In the genomic region with DNA sequence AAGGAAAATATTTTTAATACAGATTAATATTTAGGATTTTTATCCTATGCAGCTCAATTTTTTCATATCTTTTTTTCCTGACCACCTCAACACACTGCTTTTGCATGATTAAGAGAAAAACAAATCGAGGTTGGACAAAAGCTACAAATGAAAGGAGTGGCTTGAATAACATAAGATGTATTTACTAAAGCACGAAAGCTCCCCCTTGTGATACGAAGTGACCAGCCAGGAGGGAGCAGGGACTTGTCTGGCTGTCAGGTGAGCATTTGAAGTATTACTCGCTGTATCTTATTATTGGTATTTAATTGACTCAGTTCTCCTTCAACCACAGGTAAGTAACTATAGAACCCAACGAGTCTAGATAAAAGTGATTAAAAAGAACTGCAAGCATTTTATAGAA, we compare ENCODE assay signal across 10 cellular contexts.
DNase-seq lines count a peak whose midpoint lies in the region; ATAC-seq and TF ChIP-seq lines count a peak whose summit lies in the region.
"Had no signal": no experiment of that assay in that cellular context is flagged by ENCODE, and none has a peak within 500 bp of the region (broad histone marks: within the 10 kb centered on the region; RNA-seq: fewer than 3 reads in every experiment).

No MANE protein-coding gene starts in this region.

- H3K4me1 Mint-ChIP-seq in brain: peaks cover 4% of the 10 kb centered on the region
- no peaks in the 10 kb centered on the region for H3K4me1 Mint-ChIP-seq in type B pancreatic cell (ENCODE audit: unreplicated experiment)

- ATAC-seq in upper lobe of right lung: no peak

- TF ChIP-seq POLR2A in breast epithelium (IDR thresholded peaks at IDR 0.05): no peak

- in situ Hi-C loops in T47D (cut with HindIII; ENCODE audit: low pct_unique_long_range_greater_than_20kb, low sequenced_read_pairs): no loop called here

- H3K9me3 Mint-ChIP-seq in brain (peaks cover 0 to 2% (median 0%) of the 10 kb centered on the region in 5 experiments), type B pancreatic cell (no peaks in the 10 kb centered on the region)
- H3K9me3 Mint-ChIP-seq: mesothelial cell of epicardium had no signal

- no peak overlapping the region for H3K4me3 ChIP-seq in breast epithelium
- H3K4me3 ChIP-seq in upper lobe of right lung: no peak overlapping the region

- no peak overlapping the region for H3K27ac Mint-ChIP-seq in brain
- H3K27ac Mint-ChIP-seq in type B pancreatic cell: no peak overlapping the region
- H3K27ac Mint-ChIP-seq: mesothelial cell of epicardium had no signal

- DNase-seq in T47D (ENCODE audit: low read depth in 1 of 2, low spot score in 1 of 2) (peak; percentile 18 to 80), breast epithelium (ENCODE audit: low spot score in 2 of 2) (no peak), NCI-H345 (lab: John Stamatoyannopoulos, UW) (peak; percentile 49), type B pancreatic cell (ENCODE audit: extremely low spot score, unreplicated experiment) (no peak), AML-193 (lab: John Stamatoyannopoulos, UW) (no peak), upper lobe of right lung (no peak), T-helper 9 cell (no peak)
- DNase-seq: IMR-90 had no signal

- H3K27me3 Mint-ChIP-seq in brain (peaks cover 4% of the 10 kb centered on the region), type B pancreatic cell (no peaks in the 10 kb centered on the region)

- H3K36me3 Mint-ChIP-seq in brain (no peaks in the 10 kb centered on the region), type B pancreatic cell (no peaks in the 10 kb centered on the region)
- H3K36me3 Mint-ChIP-seq: mesothelial cell of epicardium had no signal

- no peak for TF ChIP-seq CTCF in breast epithelium (IDR thresholded peaks at IDR 0.05)
- TF ChIP-seq CTCF in brain (conservative IDR thresholded peaks at IDR 0.05): peak; percentile 43 to 68
- TF ChIP-seq CTCF in type B pancreatic cell (conservative IDR thresholded peaks at IDR 0.05): peak; percentile 60
- no peak for TF ChIP-seq CTCF in upper lobe of right lung (IDR thresholded peaks at IDR 0.05)

- intact Hi-C loops in breast epithelium (cut with DNase I; ENCODE audit: low total_unique reads) (no loop called here), upper lobe of right lung (cut with DNase I) (no loop called here)

- peaks cover 4% of the 10 kb centered on the region for H3K36me3 ChIP-seq in breast epithelium
- H3K36me3 ChIP-seq in upper lobe of right lung: no peaks in the 10 kb centered on the region

- H3K4me3 Mint-ChIP-seq in brain: no peak overlapping the region
- H3K4me3 Mint-ChIP-seq in type B pancreatic cell: no peak overlapping the region
- H3K4me3 Mint-ChIP-seq: mesothelial cell of epicardium had no signal

- H3K4me1 ChIP-seq in breast epithelium (no peaks in the 10 kb centered on the region), upper lobe of right lung (no peaks in the 10 kb centered on the region)

- H3K27me3 ChIP-seq in breast epithelium (no peaks in the 10 kb centered on the region), upper lobe of right lung (no peaks in the 10 kb centered on the region)

- no peak overlapping the region for H3K27ac ChIP-seq in breast epithelium
- no peak overlapping the region for H3K27ac ChIP-seq in upper lobe of right lung

- no peaks in the 10 kb centered on the region for H3K9me3 ChIP-seq in breast epithelium
- H3K9me3 ChIP-seq in upper lobe of right lung: no peaks in the 10 kb centered on the region

Comparison
In these comparisons a context has a peak if more than half of its experiments do, and no peak if none do; other contexts are left out.
1. DNase-seq: peak in T47D (2 of 2) and NCI-H345 (single experiment); none in breast epithelium (0 of 2), type B pancreatic cell (single experiment), AML-193 (0 of 2), upper lobe of right lung (single experiment) and T-helper 9 cell (single experiment).
2. CTCF ChIP-seq: peak in brain (2 of 2) and type B pancreatic cell (single experiment); none in breast epithelium (0 of 3) and upper lobe of right lung (single experiment).